Comparison of ENCODE assay signal across 1 cellular context in the genomic region with DNA sequence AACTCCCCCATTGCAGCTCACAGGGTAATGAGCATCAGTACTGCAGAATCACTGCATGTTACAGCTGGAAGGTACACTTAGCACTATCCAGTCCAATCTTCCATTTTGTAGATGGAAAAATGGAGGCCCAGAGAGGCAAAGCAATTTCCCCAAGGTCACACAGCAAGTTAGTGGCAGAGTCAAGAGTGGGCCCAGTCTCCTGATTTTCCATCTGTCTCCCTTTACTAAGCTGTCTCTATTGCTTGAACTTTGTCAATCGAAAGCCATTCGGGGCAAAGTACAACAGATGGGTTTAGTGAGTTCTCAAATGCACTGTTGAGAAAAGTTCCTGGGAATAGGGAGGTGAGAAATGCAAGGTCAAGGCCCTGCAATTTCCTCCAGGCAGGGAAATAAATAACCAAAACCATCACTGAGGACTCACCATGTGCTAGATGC.
TF ChIP-seq lines count a peak whose summit lies in the region.

No MANE protein-coding gene starts in this region.

TF ChIP-seq in SK-N-SH, 30 proteins besides CTCF, POLR2A, EP300 and RAD21 (continued from another document):
- TF ChIP-seq NRF1 (IDR thresholded peaks at IDR 0.05; ENCODE audit: low read depth, low read length): no peak
- no peak for TF ChIP-seq PBX3 (IDR thresholded peaks at IDR 0.05)
- no peak for TF ChIP-seq RCOR1 (IDR thresholded peaks at IDR 0.05; ENCODE audit: low read length)
TF ChIP-seq in SK-N-SH: peak in this region for 0.
